1 cellular context compared by ENCODE assay signal in the genomic region with DNA sequence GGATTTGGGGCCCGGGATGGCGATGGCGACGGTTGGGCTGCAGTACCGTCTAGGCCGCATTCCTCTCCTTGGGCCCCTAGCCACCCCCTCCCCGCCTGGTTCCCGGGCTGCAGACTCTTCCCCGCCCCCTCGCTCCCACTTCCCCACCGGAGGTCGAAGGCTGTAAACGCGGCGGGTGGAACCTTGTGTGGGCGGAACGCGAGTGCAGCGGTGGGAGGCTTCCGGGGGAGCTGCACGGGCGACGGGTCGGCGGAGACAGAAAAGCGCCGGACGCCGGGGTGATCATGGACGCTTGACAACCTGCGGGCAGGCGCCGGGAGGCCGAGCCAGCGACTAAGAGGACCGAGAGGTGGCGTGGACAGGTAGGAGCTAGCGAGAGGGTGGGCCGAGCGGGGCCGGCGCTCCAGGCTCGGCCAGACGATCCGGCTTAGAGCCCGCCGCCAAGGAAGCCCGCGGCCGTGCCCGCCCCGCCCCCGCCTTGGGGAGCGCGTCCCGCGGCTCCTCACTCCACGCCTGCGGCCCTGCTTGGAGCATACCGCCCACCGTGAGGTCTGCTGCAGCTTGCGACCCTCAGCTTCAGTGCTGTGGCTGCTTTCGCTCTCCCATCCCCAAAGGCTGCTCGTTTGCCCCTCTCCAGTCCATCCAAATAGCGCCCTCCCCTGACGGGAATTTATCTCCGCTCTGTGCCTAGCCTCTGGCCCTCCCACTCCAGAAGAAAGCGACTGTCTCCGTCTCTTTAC.
TF ChIP-seq lines count a peak whose summit lies in the region.

A gene (plus strand): TSS at position 269 of the 740 bp plus-strand sequence. CDS start 2,126 bp downstream, outside the sequence.

TF ChIP-seq in HepG2, 621 proteins besides CTCF, POLR2A, EP300 and RAD21 (continued from another document and continues in another):
- TF ChIP-seq, protein P1, sequence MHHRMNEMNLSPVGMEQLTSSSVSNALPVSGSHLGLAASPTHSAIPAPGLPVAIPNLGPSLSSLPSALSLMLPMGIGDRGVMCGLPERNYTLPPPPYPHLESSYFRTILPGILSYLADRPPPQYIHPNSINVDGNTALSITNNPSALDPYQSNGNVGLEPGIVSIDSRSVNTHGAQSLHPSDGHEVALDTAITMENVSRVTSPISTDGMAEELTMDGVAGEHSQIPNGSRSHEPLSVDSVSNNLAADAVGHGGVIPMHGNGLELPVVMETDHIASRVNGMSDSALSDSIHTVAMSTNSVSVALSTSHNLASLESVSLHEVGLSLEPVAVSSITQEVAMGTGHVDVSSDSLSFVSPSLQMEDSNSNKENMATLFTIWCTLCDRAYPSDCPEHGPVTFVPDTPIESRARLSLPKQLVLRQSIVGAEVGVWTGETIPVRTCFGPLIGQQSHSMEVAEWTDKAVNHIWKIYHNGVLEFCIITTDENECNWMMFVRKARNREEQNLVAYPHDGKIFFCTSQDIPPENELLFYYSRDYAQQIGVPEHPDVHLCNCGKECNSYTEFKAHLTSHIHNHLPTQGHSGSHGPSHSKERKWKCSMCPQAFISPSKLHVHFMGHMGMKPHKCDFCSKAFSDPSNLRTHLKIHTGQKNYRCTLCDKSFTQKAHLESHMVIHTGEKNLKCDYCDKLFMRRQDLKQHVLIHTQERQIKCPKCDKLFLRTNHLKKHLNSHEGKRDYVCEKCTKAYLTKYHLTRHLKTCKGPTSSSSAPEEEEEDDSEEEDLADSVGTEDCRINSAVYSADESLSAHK (CRISPR knock-in tag; IDR thresholded peaks at IDR 0.05; ENCODE audit: borderline replicate concordance): peak; percentile 25; the same call in 1 of the 2 replicates
- peak; percentile 60; the same call in 1 of the 2 replicates for TF ChIP-seq ZSCAN29 (CRISPR knock-in tag; conservative IDR thresholded peaks at IDR 0.05)
- TF ChIP-seq, protein P2, sequence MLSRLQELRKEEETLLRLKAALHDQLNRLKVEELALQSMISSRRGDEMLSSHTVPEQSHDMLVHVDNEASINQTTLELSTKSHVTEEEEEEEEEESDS (CRISPR knock-in tag; IDR thresholded peaks at IDR 0.05; ENCODE audit: borderline replicate concordance): no peak; the same call in 1 of the 2 replicates
- TF ChIP-seq ZKSCAN1 (IDR thresholded peaks at IDR 0.05; ENCODE audit: low read length): peak; percentile 62; the same call in 1 of the 2 replicates
- TF ChIP-seq SNRNP70 (IDR thresholded peaks at IDR 0.05; ENCODE audit: low read depth, low read length): no peak
- TF ChIP-seq ZNF124 (CRISPR knock-in tag; IDR thresholded peaks at IDR 0.05): peak; percentile 96
- 0 out of 2 replicates have a peak, but pooled peaks have one; percentile 27 for TF ChIP-seq ZNF615 (CRISPR knock-in tag; IDR thresholded peaks at IDR 0.05; ENCODE audit: borderline replicate concordance)
- TF ChIP-seq ZMYM2 (CRISPR knock-in tag; IDR thresholded peaks at IDR 0.05): no peak; the same call in 1 of the 2 replicates
- TF ChIP-seq PHF21A (CRISPR knock-in tag; IDR thresholded peaks at IDR 0.05): peak; percentile 93
- TF ChIP-seq ZNF232 (CRISPR knock-in tag; IDR thresholded peaks at IDR 0.05; ENCODE audit: borderline replicate concordance): peak; percentile 91
- TF ChIP-seq MTF2 (CRISPR knock-in tag; IDR thresholded peaks at IDR 0.05; ENCODE audit: borderline replicate concordance): peak; percentile 87
- peak; percentile 84; the same call in 1 of the 2 replicates for TF ChIP-seq ZNF333 (CRISPR knock-in tag; IDR thresholded peaks at IDR 0.05; ENCODE audit: borderline replicate concordance)
- peak; percentile 93 for TF ChIP-seq ZFP1 (CRISPR knock-in tag; IDR thresholded peaks at IDR 0.05)
- TF ChIP-seq ZNF660 (CRISPR knock-in tag; IDR thresholded peaks at IDR 0.05; ENCODE audit: borderline replicate concordance, low read depth): no peak
- TF ChIP-seq, protein P3, sequence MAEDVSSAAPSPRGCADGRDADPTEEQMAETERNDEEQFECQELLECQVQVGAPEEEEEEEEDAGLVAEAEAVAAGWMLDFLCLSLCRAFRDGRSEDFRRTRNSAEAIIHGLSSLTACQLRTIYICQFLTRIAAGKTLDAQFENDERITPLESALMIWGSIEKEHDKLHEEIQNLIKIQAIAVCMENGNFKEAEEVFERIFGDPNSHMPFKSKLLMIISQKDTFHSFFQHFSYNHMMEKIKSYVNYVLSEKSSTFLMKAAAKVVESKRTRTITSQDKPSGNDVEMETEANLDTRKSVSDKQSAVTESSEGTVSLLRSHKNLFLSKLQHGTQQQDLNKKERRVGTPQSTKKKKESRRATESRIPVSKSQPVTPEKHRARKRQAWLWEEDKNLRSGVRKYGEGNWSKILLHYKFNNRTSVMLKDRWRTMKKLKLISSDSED (CRISPR knock-in tag; IDR thresholded peaks at IDR 0.05): 0 out of 2 replicates have a peak, but pooled peaks have one; percentile 34
- no peak for TF ChIP-seq ZSCAN30 (CRISPR knock-in tag; IDR thresholded peaks at IDR 0.05)
- TF ChIP-seq REPIN1 (CRISPR knock-in tag; IDR thresholded peaks at IDR 0.05; ENCODE audit: borderline replicate concordance, low read depth): peak; percentile 99
- peak; percentile 84; the same call in 1 of the 2 replicates for TF ChIP-seq DR1 (CRISPR knock-in tag; IDR thresholded peaks at IDR 0.05)
- no peak for TF ChIP-seq ZFP62 (CRISPR knock-in tag; IDR thresholded peaks at IDR 0.05)
- TF ChIP-seq, protein P4, sequence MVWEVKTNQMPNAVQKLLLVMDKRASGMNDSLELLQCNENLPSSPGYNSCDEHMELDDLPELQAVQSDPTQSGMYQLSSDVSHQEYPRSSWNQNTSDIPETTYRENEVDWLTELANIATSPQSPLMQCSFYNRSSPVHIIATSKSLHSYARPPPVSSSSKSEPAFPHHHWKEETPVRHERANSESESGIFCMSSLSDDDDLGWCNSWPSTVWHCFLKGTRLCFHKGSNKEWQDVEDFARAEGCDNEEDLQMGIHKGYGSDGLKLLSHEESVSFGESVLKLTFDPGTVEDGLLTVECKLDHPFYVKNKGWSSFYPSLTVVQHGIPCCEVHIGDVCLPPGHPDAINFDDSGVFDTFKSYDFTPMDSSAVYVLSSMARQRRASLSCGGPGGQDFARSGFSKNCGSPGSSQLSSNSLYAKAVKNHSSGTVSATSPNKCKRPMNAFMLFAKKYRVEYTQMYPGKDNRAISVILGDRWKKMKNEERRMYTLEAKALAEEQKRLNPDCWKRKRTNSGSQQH (CRISPR knock-in tag; IDR thresholded peaks at IDR 0.05; ENCODE audit: low read depth): peak; percentile 95; the same call in 1 of the 2 replicates
- TF ChIP-seq ZBTB7B (CRISPR knock-in tag; IDR thresholded peaks at IDR 0.05): peak; percentile 60; the same call in 1 of the 2 replicates
- TF ChIP-seq IKZF4 (CRISPR knock-in tag; IDR thresholded peaks at IDR 0.05; ENCODE audit: borderline replicate concordance, low read depth, not compliant biosample characterization): no peak
- TF ChIP-seq, protein P5, sequence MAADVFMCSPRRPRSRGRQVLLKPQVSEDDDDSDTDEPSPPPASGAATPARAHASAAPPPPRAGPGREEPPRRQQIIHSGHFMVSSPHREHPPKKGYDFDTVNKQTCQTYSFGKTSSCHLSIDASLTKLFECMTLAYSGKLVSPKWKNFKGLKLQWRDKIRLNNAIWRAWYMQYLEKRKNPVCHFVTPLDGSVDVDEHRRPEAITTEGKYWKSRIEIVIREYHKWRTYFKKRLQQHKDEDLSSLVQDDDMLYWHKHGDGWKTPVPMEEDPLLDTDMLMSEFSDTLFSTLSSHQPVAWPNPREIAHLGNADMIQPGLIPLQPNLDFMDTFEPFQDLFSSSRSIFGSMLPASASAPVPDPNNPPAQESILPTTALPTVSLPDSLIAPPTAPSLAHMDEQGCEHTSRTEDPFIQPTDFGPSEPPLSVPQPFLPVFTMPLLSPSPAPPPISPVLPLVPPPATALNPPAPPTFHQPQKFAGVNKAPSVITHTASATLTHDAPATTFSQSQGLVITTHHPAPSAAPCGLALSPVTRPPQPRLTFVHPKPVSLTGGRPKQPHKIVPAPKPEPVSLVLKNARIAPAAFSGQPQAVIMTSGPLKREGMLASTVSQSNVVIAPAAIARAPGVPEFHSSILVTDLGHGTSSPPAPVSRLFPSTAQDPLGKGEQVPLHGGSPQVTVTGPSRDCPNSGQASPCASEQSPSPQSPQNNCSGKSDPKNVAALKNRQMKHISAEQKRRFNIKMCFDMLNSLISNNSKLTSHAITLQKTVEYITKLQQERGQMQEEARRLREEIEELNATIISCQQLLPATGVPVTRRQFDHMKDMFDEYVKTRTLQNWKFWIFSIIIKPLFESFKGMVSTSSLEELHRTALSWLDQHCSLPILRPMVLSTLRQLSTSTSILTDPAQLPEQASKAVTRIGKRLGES (CRISPR knock-in tag; IDR thresholded peaks at IDR 0.05; ENCODE audit: borderline replicate concordance): no peak
- 0 out of 2 replicates have a peak, but pooled peaks have one; percentile 11 for TF ChIP-seq ATAD3A (CRISPR knock-in tag; IDR thresholded peaks at IDR 0.05)
- peak; percentile 82 for TF ChIP-seq ZBTB7A (CRISPR knock-in tag; IDR thresholded peaks at IDR 0.05)
- peak; percentile 82 for TF ChIP-seq FOXA3 (CRISPR knock-in tag; IDR thresholded peaks at IDR 0.05)
- TF ChIP-seq, protein P6, sequence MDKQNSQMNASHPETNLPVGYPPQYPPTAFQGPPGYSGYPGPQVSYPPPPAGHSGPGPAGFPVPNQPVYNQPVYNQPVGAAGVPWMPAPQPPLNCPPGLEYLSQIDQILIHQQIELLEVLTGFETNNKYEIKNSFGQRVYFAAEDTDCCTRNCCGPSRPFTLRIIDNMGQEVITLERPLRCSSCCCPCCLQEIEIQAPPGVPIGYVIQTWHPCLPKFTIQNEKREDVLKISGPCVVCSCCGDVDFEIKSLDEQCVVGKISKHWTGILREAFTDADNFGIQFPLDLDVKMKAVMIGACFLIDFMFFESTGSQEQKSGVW (CRISPR knock-in tag; IDR thresholded peaks at IDR 0.05; ENCODE audit: borderline replicate concordance): no peak
- peak; percentile 72; the same call in 1 of the 2 replicates for TF ChIP-seq ZNF460 (CRISPR knock-in tag; IDR thresholded peaks at IDR 0.05; ENCODE audit: borderline replicate concordance)
- TF ChIP-seq TBP (CRISPR knock-in tag; IDR thresholded peaks at IDR 0.05): no peak
- TF ChIP-seq ZMAT3 (CRISPR knock-in tag; conservative IDR thresholded peaks at IDR 0.05): peak; percentile 95
- no peak for TF ChIP-seq KAT2B (IDR thresholded peaks at IDR 0.05; ENCODE audit: borderline replicate concordance, low read depth, low read length)
- peak; percentile 96 for TF ChIP-seq GTF3A (CRISPR knock-in tag; conservative IDR thresholded peaks at IDR 0.05)
- peak; percentile 90 for TF ChIP-seq ZZZ3 (CRISPR knock-in tag; IDR thresholded peaks at IDR 0.05; ENCODE audit: borderline replicate concordance)
- TF ChIP-seq ZNF263 (CRISPR knock-in tag; IDR thresholded peaks at IDR 0.05): no peak
- peak; percentile 91; the same call in 1 of the 2 replicates for TF ChIP-seq NR1H2 (CRISPR knock-in tag; IDR thresholded peaks at IDR 0.05; ENCODE audit: borderline replicate concordance, low read depth)
- peak; percentile 98 for TF ChIP-seq THAP11 (CRISPR knock-in tag; IDR thresholded peaks at IDR 0.05)
- TF ChIP-seq TOE1 (CRISPR knock-in tag; IDR thresholded peaks at IDR 0.05): peak; percentile 80; the same call in 1 of the 2 replicates
- TF ChIP-seq ZNF264 (CRISPR knock-in tag; IDR thresholded peaks at IDR 0.05): peak; percentile 95
- peak; percentile 87 for TF ChIP-seq ATF7-NPFF (CRISPR knock-in tag; IDR thresholded peaks at IDR 0.05; ENCODE audit: low read depth)
- 0 out of 2 replicates have a peak, but pooled peaks have one; percentile 27 for TF ChIP-seq ZFP37 (CRISPR knock-in tag; IDR thresholded peaks at IDR 0.05; ENCODE audit: borderline replicate concordance)
- TF ChIP-seq HOXA5 (CRISPR knock-in tag; IDR thresholded peaks at IDR 0.05): peak; percentile 98
- no peak for TF ChIP-seq HMGA1 (CRISPR knock-in tag; conservative IDR thresholded peaks at IDR 0.05)
- peak; percentile 95 for TF ChIP-seq RELA (CRISPR knock-in tag; IDR thresholded peaks at IDR 0.05)
- peak; percentile 32; the same call in 1 of the 2 replicates for TF ChIP-seq SUZ12 (IDR thresholded peaks at IDR 0.05; ENCODE audit: low read depth, low read length)
- TF ChIP-seq ZNF12 (CRISPR knock-in tag; IDR thresholded peaks at IDR 0.05): peak; percentile 92
- peak; percentile 96 for TF ChIP-seq TGIF2 (CRISPR knock-in tag; IDR thresholded peaks at IDR 0.05)
- peak; percentile 95 for TF ChIP-seq ZNF761 (CRISPR knock-in tag; conservative IDR thresholded peaks at IDR 0.05)
- TF ChIP-seq NONO (IDR thresholded peaks at IDR 0.05): no peak
- peak; percentile 100 for TF ChIP-seq NONO (CRISPR knock-in tag; conservative IDR thresholded peaks at IDR 0.05)
- TF ChIP-seq TRIM24 (CRISPR knock-in tag; IDR thresholded peaks at IDR 0.05): no peak
- TF ChIP-seq, protein P7, sequence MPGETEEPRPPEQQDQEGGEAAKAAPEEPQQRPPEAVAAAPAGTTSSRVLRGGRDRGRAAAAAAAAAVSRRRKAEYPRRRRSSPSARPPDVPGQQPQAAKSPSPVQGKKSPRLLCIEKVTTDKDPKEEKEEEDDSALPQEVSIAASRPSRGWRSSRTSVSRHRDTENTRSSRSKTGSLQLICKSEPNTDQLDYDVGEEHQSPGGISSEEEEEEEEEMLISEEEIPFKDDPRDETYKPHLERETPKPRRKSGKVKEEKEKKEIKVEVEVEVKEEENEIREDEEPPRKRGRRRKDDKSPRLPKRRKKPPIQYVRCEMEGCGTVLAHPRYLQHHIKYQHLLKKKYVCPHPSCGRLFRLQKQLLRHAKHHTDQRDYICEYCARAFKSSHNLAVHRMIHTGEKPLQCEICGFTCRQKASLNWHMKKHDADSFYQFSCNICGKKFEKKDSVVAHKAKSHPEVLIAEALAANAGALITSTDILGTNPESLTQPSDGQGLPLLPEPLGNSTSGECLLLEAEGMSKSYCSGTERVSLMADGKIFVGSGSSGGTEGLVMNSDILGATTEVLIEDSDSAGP (CRISPR knock-in tag; IDR thresholded peaks at IDR 0.05; ENCODE audit: borderline replicate concordance): peak; percentile 98
